28 cellular contexts compared by ENCODE assay signal in genomic region chr4:181677621-181678020, GRCh38.
"Had no signal": no experiment of that assay in that cellular context is flagged by ENCODE, and none has a peak within 500 bp of the region (broad histone marks: within the 10 kb centered on the region; RNA-seq: fewer than 3 reads in every experiment).

No MANE protein-coding gene starts in this region.

- H3K9me3 ChIP-seq: esophagus muscularis mucosa, heart right ventricle, lower lobe of right lung, pancreas, psoas muscle, right atrium auricular region, stomach, thyroid gland, upper lobe of left lung had no signal

- H3K36me3 ChIP-seq: esophagus muscularis mucosa, heart right ventricle, lower lobe of right lung, pancreas, right atrium auricular region, stomach, thyroid gland, upper lobe of left lung had no signal

- H3K27me3 ChIP-seq: esophagus muscularis mucosa, foreskin keratinocyte, heart right ventricle, pancreas, right atrium auricular region, stomach, thyroid gland, upper lobe of left lung had no signal

- ATAC-seq: activated CD4-positive, alpha-beta T cell treated with anti-CD3 and anti-CD28 coated beads for 36 hours; activated CD8-positive, alpha-beta memory T cell treated with anti-CD3 and anti-CD28 coated beads, Interleukin-2, amount 10 ng/mL, durations not matched to agents 7 days and 5 days; activated CD8-positive, alpha-beta T cell treated with anti-CD3 and anti-CD28 coated beads, Interleukin-2, amount 10 ng/mL, durations not matched to agents 7 days and 5 days; activated naive CD4-positive, alpha-beta T cell treated with anti-CD3 and anti-CD28 coated beads, Interleukin-2, amount 50 U/mL, for 72 hours; activated T-cell treated with anti-CD3 and anti-CD28 coated beads, Interleukin-2, amount 50 U/mL, for 72 hours; foreskin keratinocyte; heart right ventricle; left lobe of liver; lower lobe of right lung; pancreas; psoas muscle; stimulated activated naive B cell treated with anti-CD40 and anti-IgM and Interleukin-4, amounts not matched to agents 10 μg/mL and 1 μg/mL and 100 μg/mL, for 72 hours had no signal

- H3K4me1 ChIP-seq: esophagus muscularis mucosa, foreskin keratinocyte, heart right ventricle, lower lobe of right lung, pancreas, psoas muscle, right atrium auricular region, stomach, thyroid gland, upper lobe of left lung had no signal

- H3K4me3 ChIP-seq: esophagus muscularis mucosa, heart right ventricle, lower lobe of right lung, pancreas, psoas muscle, right atrium auricular region, stomach, thyroid gland, upper lobe of left lung had no signal

- DNase-seq: activated CD4-positive, alpha-beta T cell treated with anti-CD3 and anti-CD28 coated beads for 36 hours; activated CD4-positive, CD25-positive, alpha-beta regulatory T cell; activated CD8-positive, alpha-beta memory T cell treated with anti-CD3 and anti-CD28 coated beads, Interleukin-2, amount 10 ng/mL, durations not matched to agents 7 days and 5 days; activated CD8-positive, alpha-beta T cell treated with anti-CD3 and anti-CD28 coated beads, Interleukin-2, amount 10 ng/mL, durations not matched to agents 7 days and 5 days; activated naive CD4-positive, alpha-beta T cell; activated T-cell treated with anti-CD3 and anti-CD28 coated beads, Interleukin-2, amount 50 U/mL, for 72 hours; dermis blood vessel endothelial cell; effector CD4-positive, alpha-beta T cell; foreskin keratinocyte; heart right ventricle; kidney glomerular epithelial cell; lower lobe of right lung; mesendoderm; pancreas; psoas muscle; stimulated activated CD4-positive, alpha-beta T cell treated with anti-CD3 and anti-CD28 coated beads, Interleukin-15, amount 100 ng/mL, for 24 hours; stimulated activated CD4-positive, alpha-beta T cell treated with anti-CD3 and anti-CD28 coated beads, Interleukin-2, amount 100 ng/mL, for 24 hours; stimulated activated naive B cell treated with anti-CD40 and anti-IgM and Interleukin-4, amounts not matched to agents 10 μg/mL and 1 μg/mL and 100 μg/mL, for 72 hours; stomach; T-helper 2 cell; thyroid gland; upper lobe of left lung had no signal

- H3K27ac ChIP-seq: esophagus muscularis mucosa, foreskin keratinocyte, heart right ventricle, lower lobe of right lung, pancreas, psoas muscle, right atrium auricular region, stomach, thyroid gland, upper lobe of left lung had no signal

- FAIRE-seq: bronchial epithelial cell, colon, pancreas had no signal
